In genomic region chr2:20400787-20401494, GRCh38 we compare ENCODE assay signal across 24 cellular contexts. TPM values are rescaled to one million over a fixed set of nuclear protein-coding genes. Genes with fewer than 3 reads are reported as not detected.
DNase-seq lines count a peak whose midpoint lies in the region; ATAC-seq and TF ChIP-seq lines count a peak whose summit lies in the region.
"Had no signal": no experiment of that assay in that cellular context is flagged by ENCODE, and none has a peak within 500 bp of the region (broad histone marks: within the 10 kb centered on the region; RNA-seq: fewer than 3 reads in every experiment).

No MANE protein-coding gene starts in this region.

- H3K27ac Mint-ChIP-seq in activated naive CD8-positive, alpha-beta T cell treated with anti-CD3 and anti-CD28 coated beads for 36 hours = no peak overlapping the region
- H3K27ac Mint-ChIP-seq: activated naive CD8-positive, alpha-beta T cell treated with anti-CD3 and anti-CD28 coated beads, Interleukin-2, amount 10 ng/mL, durations not matched to agents 7 days and 5 days; activated T-helper 2 cell treated with anti-CD3 and anti-CD28 coated beads, Interferon-gamma antibody, Interleukin-2, Interleukin-4, amounts not matched to agents 10 μg/mL and 5 μg/mL and 100 μg/mL, durations not matched to agents 14 hours and 24 hours and 36 hours; B cell; CD8-positive, alpha-beta T cell; T-cell had no signal

- H3K9me3 Mint-ChIP-seq in activated naive CD8-positive, alpha-beta T cell treated with anti-CD3 and anti-CD28 coated beads for 36 hours = no peaks in the 10 kb centered on the region
- H3K9me3 Mint-ChIP-seq: activated naive CD8-positive, alpha-beta T cell treated with anti-CD3 and anti-CD28 coated beads, Interleukin-2, amount 10 ng/mL, durations not matched to agents 7 days and 5 days; activated T-helper 2 cell treated with anti-CD3 and anti-CD28 coated beads, Interferon-gamma antibody, Interleukin-2, Interleukin-4, amounts not matched to agents 10 μg/mL and 5 μg/mL and 100 μg/mL, durations not matched to agents 14 hours and 24 hours and 36 hours; CD8-positive, alpha-beta T cell; IgD-negative memory B cell; T-cell had no signal

- no peaks in the 10 kb centered on the region for H3K4me1 Mint-ChIP-seq in activated naive CD8-positive, alpha-beta T cell treated with anti-CD3 and anti-CD28 coated beads for 36 hours
- H3K4me1 Mint-ChIP-seq: activated naive CD8-positive, alpha-beta T cell treated with anti-CD3 and anti-CD28 coated beads, Interleukin-2, amount 10 ng/mL, durations not matched to agents 7 days and 5 days; B cell; IgD-negative memory B cell; T-cell had no signal

- TF ChIP-seq CTCF in right atrium auricular region (IDR thresholded peaks at IDR 0.05) (no peak), heart left ventricle (IDR thresholded peaks at IDR 0.05) (no peak), epithelial cell of esophagus (IDR thresholded peaks at IDR 0.05; ENCODE audit: insufficient read depth, low read depth, low read length, missing control alignments) (no peak)

- no peak overlapping the region for H3K4me3 Mint-ChIP-seq in activated naive CD8-positive, alpha-beta T cell treated with anti-CD3 and anti-CD28 coated beads for 36 hours
- H3K4me3 Mint-ChIP-seq: activated naive CD8-positive, alpha-beta T cell treated with anti-CD3 and anti-CD28 coated beads, Interleukin-2, amount 10 ng/mL, durations not matched to agents 7 days and 5 days; B cell; CD8-positive, alpha-beta T cell; IgD-negative memory B cell; T-cell had no signal

- ATAC-seq in heart left ventricle = no peak
- no peak for ATAC-seq in GM21529 (IDR thresholded peaks at IDR 0.05; ENCODE audit: unreplicated experiment)
- no peak for ATAC-seq in GM21515 (IDR thresholded peaks at IDR 0.05; ENCODE audit: unreplicated experiment)
- ATAC-seq: CD8-positive, alpha-beta T cell; T-cell had no signal

- intact Hi-C loops in heart left ventricle (cut with DNase I) = no loop called here

- DNase-seq in right atrium auricular region (ENCODE audit: low spot score) = peak; percentile 57
- no peak for DNase-seq in heart left ventricle
- DNase-seq in epithelial cell of esophagus (ENCODE audit: low read depth) = peak; percentile 43
- DNase-seq in left kidney (ENCODE audit: low read depth, low spot score) = peak; percentile 46
- DNase-seq in A172 (ENCODE audit: low spot score) = no peak
- no peak for DNase-seq in activated naive CD8-positive, alpha-beta T cell treated with anti-CD3 and anti-CD28 coated beads for 36 hours
- DNase-seq: activated CD4-positive, alpha-beta T cell treated with anti-CD3 and anti-CD28 coated beads, Interleukin-2, amount 50 U/mL, for 48 hours; activated naive CD8-positive, alpha-beta T cell treated with anti-CD3 and anti-CD28 coated beads, Interleukin-2, amount 10 ng/mL, durations not matched to agents 7 days and 5 days; CD8-positive, alpha-beta T cell; cerebellar nuclear complex; DMS 273 treated with DMSO at 0.1 percent for 48 hours; mesenchymal stem cell; NCI-H1105; NCI-H187 treated with DMSO at 0.1 percent for 48 hours; NCI-H69; posterior cingulate gyrus; stimulated activated naive CD4-positive, alpha-beta T cell; T-cell had no signal

- no peak for TF ChIP-seq POLR2A in heart left ventricle (IDR thresholded peaks at IDR 0.05)

- no peaks in the 10 kb centered on the region for H3K36me3 ChIP-seq in right atrium auricular region
- no peaks in the 10 kb centered on the region for H3K36me3 ChIP-seq in heart left ventricle

- no peaks in the 10 kb centered on the region for H3K36me3 Mint-ChIP-seq in activated naive CD8-positive, alpha-beta T cell treated with anti-CD3 and anti-CD28 coated beads for 36 hours
- H3K36me3 Mint-ChIP-seq: activated naive CD8-positive, alpha-beta T cell treated with anti-CD3 and anti-CD28 coated beads, Interleukin-2, amount 10 ng/mL, durations not matched to agents 7 days and 5 days; CD8-positive, alpha-beta T cell; T-cell had no signal

- no peak overlapping the region for H3K27ac ChIP-seq in right atrium auricular region
- H3K27ac ChIP-seq in heart left ventricle = no peak overlapping the region
- H3K27ac ChIP-seq: dorsolateral prefrontal cortex had no signal

- WGBS in heart left ventricle, 4 donors = 70 to 85% (median 77%) methylated on average over 3 of the region's 3 CpGs

- H3K4me3 ChIP-seq in right atrium auricular region (no peak overlapping the region), heart left ventricle (no peak overlapping the region), epithelial cell of esophagus (ENCODE audit: low read length) (no peak overlapping the region)
- H3K4me3 ChIP-seq: dorsolateral prefrontal cortex had no signal

- H3K9me3 ChIP-seq in right atrium auricular region (no peaks in the 10 kb centered on the region), heart left ventricle (no peaks in the 10 kb centered on the region)

- no peaks in the 10 kb centered on the region for H3K27me3 ChIP-seq in right atrium auricular region
- H3K27me3 ChIP-seq in heart left ventricle = no peaks in the 10 kb centered on the region
- H3K27me3 ChIP-seq: dorsolateral prefrontal cortex had no signal

- peaks cover 3% of the 10 kb centered on the region for H3K27me3 Mint-ChIP-seq in activated naive CD8-positive, alpha-beta T cell treated with anti-CD3 and anti-CD28 coated beads for 36 hours

- H3K4me1 ChIP-seq in right atrium auricular region = no peaks in the 10 kb centered on the region
- H3K4me1 ChIP-seq in heart left ventricle = no peaks in the 10 kb centered on the region

RNA-seq across cellular contexts. Expression of gene RHOB, which starts 45.9 kb away (rescaled TPM):
- total RNA-seq in right atrium auricular region (100 to 1,000 TPM; 471 to 664 TPM), heart left ventricle (100 to 1,000 TPM; 105 to 429 (median 169) TPM)
- 100 to 1,000 TPM; 136 to 238 TPM for polyA plus RNA-seq in heart left ventricle
- total RNA-seq in A172 (2014; rRNA removed; shearing (Covaris generic)) = 105 and 175 TPM in 2 replicates
- 10 to 100 TPM; 13.4 to 13.7 TPM for total RNA-seq in activated naive CD8-positive, alpha-beta T cell treated with anti-CD3 and anti-CD28 coated beads for 36 hours

RNA-seq across cellular contexts. Expression of gene PUM2, which starts 50.3 kb away (rescaled TPM):
- total RNA-seq in right atrium auricular region = 10 to 100 TPM; 35.0 to 44.8 TPM
- total RNA-seq in heart left ventricle = 10 to 100 TPM; 37.8 to 75.4 (median 63.2) TPM
- polyA plus RNA-seq in heart left ventricle = 10 to 100 TPM; 18.6 to 31.8 TPM
- total RNA-seq in A172 (2014; rRNA removed; shearing (Covaris generic)) = 19.4 and 19.7 TPM in 2 replicates
- total RNA-seq in activated naive CD8-positive, alpha-beta T cell treated with anti-CD3 and anti-CD28 coated beads for 36 hours = 100 to 1,000 TPM; 107 to 108 TPM

Comparison
In these comparisons a context has a peak if more than half of its experiments do, and no peak if none do; other contexts are left out.
1. DNase-seq: peak in right atrium auricular region (single experiment), epithelial cell of esophagus (single experiment) and left kidney (single experiment); none in heart left ventricle (0 of 5), A172 (single experiment) and activated naive CD8-positive, alpha-beta T cell treated with anti-CD3 and anti-CD28 coated beads for 36 hours (single experiment).